ENCODE assay signal across 8 cellular contexts in the genomic region with DNA sequence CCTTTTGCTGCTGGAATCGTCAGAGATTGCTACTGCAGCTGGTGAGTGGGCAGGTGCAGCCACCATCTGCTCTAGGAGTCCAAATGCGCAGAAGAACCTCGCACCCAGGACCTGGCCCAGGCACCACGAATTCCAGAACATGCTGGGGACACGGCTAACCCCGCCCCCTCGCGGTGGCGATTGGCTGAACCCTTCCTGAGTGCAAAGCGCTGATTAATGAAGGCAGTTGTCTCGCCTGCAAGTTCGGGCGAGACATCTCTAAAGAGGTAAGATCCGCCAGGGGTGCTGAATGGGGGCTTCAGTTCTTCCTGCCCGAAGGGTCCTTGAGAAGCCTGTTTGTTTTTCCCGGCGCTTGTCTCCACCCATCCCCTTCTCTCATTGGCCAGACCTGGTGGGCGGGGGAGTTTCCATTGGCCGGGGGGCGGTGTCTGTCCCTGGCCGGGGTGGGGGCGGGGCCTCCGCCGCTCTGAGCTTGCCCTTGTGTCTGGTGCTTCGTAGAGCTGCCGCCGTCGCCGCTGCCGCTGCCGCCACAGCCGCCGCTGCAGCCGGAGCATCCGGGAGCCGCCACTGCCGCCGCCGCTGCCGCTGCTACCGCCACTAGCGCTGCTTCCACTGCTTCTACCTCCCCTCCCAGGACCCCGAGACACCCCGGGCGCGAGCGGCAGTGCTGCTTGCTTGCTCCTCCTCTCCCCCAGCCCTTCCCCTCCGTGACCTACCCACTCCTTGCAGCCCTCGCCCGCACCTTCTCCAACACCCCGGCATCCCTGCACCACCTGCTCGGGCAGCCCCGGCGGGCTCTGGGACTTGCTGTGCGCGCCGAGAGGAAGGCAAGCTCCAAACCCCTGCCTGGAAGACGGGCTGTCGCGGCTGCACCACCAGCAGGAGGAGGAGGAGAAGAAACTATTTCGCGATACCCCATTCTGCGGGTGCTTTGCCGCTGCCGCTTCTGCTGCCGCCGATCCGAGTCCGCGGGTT. TPM values are rescaled to one million over a fixed set of nuclear protein-coding genes. Genes with fewer than 3 reads are reported as not detected.
DNase-seq lines count a peak whose midpoint lies in the region; ATAC-seq and TF ChIP-seq lines count a peak whose summit lies in the region.

A gene (plus strand): TSS at position 495 of the 975 bp plus-strand sequence.

- peaks cover 5% of the 10 kb centered on the region for H3K4me1 Mint-ChIP-seq in activated CD4-positive, alpha-beta memory T cell treated with anti-CD3 and anti-CD28 coated beads, Interleukin-2, amount 10 ng/mL, durations not matched to agents 7 days and 5 days

- POLR2A ChIA-PET in activated CD4-positive, alpha-beta memory T cell treated with anti-CD3 and anti-CD28 coated beads, Interleukin-2, amount 10 ng/mL, durations not matched to agents 7 days and 5 days (lab: Charles Lee), result no interaction called here

- no peaks in the 10 kb centered on the region for H3K9me3 Mint-ChIP-seq in activated CD4-positive, alpha-beta memory T cell treated with anti-CD3 and anti-CD28 coated beads, Interleukin-2, amount 10 ng/mL, durations not matched to agents 7 days and 5 days

- H3K27ac Mint-ChIP-seq in activated CD4-positive, alpha-beta memory T cell treated with anti-CD3 and anti-CD28 coated beads, Interleukin-2, amount 10 ng/mL, durations not matched to agents 7 days and 5 days, result no peak within 1 kb of the TSS

- H3K36me3 ChIP-seq in left lung, result no peaks in the 10 kb centered on the region

- DNase-seq in A172 (ENCODE audit: low spot score), result peak; percentile 44
- peak; percentile 91 for DNase-seq in NCI-H345 (lab: John Stamatoyannopoulos, UW)
- peak; percentile 67 for DNase-seq in activated CD4-positive, alpha-beta memory T cell treated with anti-CD3 and anti-CD28 coated beads, Interleukin-2, amount 10 ng/mL, durations not matched to agents 7 days and 5 days
- DNase-seq in dorsolateral prefrontal cortex, result peak; percentile 93 to 97 (median 95)
- peak; percentile 82 to 91 for DNase-seq in left lung
- peak; percentile 74 for DNase-seq in stimulated activated CD4-positive, alpha-beta T cell treated with anti-CD3 and anti-CD28 coated beads, Interleukin-1b, Interleukin-23, amount 100 ng/mL, for 48 hours

- intact Hi-C loops in dorsolateral prefrontal cortex (cut with DNase I), result loop anchor here (5.0 to 10.0 kb wide), 3 partner anchors 411 to 614 kb away; no protein-coding TSS in a partner anchor
- intact Hi-C loops in left lung (cut with DNase I), result no loop called here

- ATAC-seq in GM18867 (IDR thresholded peaks at IDR 0.05; ENCODE audit: unreplicated experiment), result peak; percentile 96
- ATAC-seq in HG03103 (IDR thresholded peaks at IDR 0.05; ENCODE audit: low read depth, unreplicated experiment), result peak; percentile 79
- ATAC-seq in left lung, result peak; percentile 100

- H3K4me3 Mint-ChIP-seq in activated CD4-positive, alpha-beta memory T cell treated with anti-CD3 and anti-CD28 coated beads, Interleukin-2, amount 10 ng/mL, durations not matched to agents 7 days and 5 days, result peak within 1 kb of the TSS; percentile 52

- H3K27ac ChIP-seq in dorsolateral prefrontal cortex, result peak within 1 kb of the TSS; percentile 67 to 96 (median 91)
- H3K27ac ChIP-seq in left lung, result no peak within 1 kb of the TSS

- TF ChIP-seq CTCF in dorsolateral prefrontal cortex (IDR thresholded peaks at IDR 0.05 in 54 of 56, conservative IDR thresholded peaks at IDR 0.05 in 2 of 56; ENCODE audit: low read depth in 1 of 56, partially characterized antibody in 56 of 56) (peak in 54 of 56 donors; percentile 44 to 79 (median 64)), left lung (IDR thresholded peaks at IDR 0.05) (no peak)

- H3K27me3 ChIP-seq in dorsolateral prefrontal cortex, result peaks cover 0 to 2% (median 0%) of the 10 kb centered on the region in 45 donors
- peaks cover 20 to 70% of the 10 kb centered on the region in 2 donors for H3K27me3 ChIP-seq in left lung

- no peaks in the 10 kb centered on the region for H3K9me3 ChIP-seq in left lung

- no peaks in the 10 kb centered on the region for H3K36me3 Mint-ChIP-seq in activated CD4-positive, alpha-beta memory T cell treated with anti-CD3 and anti-CD28 coated beads, Interleukin-2, amount 10 ng/mL, durations not matched to agents 7 days and 5 days (ENCODE audit: low read depth)

- H3K4me1 ChIP-seq in left lung, result peaks cover 0 to 3% of the 10 kb centered on the region in 2 donors

- CTCF ChIA-PET in activated CD4-positive, alpha-beta memory T cell treated with anti-CD3 and anti-CD28 coated beads, Interleukin-2, amount 10 ng/mL, durations not matched to agents 7 days and 5 days (lab: Charles Lee), result no interaction called here

- H3K4me3 ChIP-seq in dorsolateral prefrontal cortex (peak within 1 kb of the TSS; percentile 58 to 95 (median 83)), left lung (peak within 1 kb of the TSS; percentile 33 to 45)

- peaks cover 26% of the 10 kb centered on the region for H3K27me3 Mint-ChIP-seq in activated CD4-positive, alpha-beta memory T cell treated with anti-CD3 and anti-CD28 coated beads, Interleukin-2, amount 10 ng/mL, durations not matched to agents 7 days and 5 days

RNA-seq across cellular contexts. Expression of the gene that starts here (rescaled TPM):
- total RNA-seq in A172 (2014; rRNA removed; shearing (Covaris generic)), result not detected in 2 replicates
- not detected for total RNA-seq in activated CD4-positive, alpha-beta memory T cell treated with anti-CD3 and anti-CD28 coated beads, Interleukin-2, amount 10 ng/mL, durations not matched to agents 7 days and 5 days
- total RNA-seq in dorsolateral prefrontal cortex (100 to 1,000 TPM; 182 to 362 (median 287) TPM), left lung (under 1 TPM; 0.16 to 0.87 TPM)

Comparison
In these comparisons a context has a peak if more than half of its experiments do, and no peak if none do; other contexts are left out.
1. RNA of the gene that starts here (total RNA-seq): 182 to 362 TPM in dorsolateral prefrontal cortex; 0.16 to 0.87 TPM in left lung, not detected in activated CD4-positive, alpha-beta memory T cell treated with anti-CD3 and anti-CD28 coated beads, Interleukin-2, amount 10 ng/mL, durations not matched to agents 7 days and 5 days and not detected in A172; every median in the first group is over 10 times any median in the second.
2. Peak in DNase-seq in A172; RNA of the gene not detected or under 1 TPM.
3. Peak in DNase-seq in activated CD4-positive, alpha-beta memory T cell treated with anti-CD3 and anti-CD28 coated beads, Interleukin-2, amount 10 ng/mL, durations not matched to agents 7 days and 5 days; RNA of the gene not detected or under 1 TPM.
4. Peak in DNase-seq, ATAC-seq and H3K4me3 ChIP-seq in left lung; RNA of the gene not detected or under 1 TPM.
5. DNase-seq: peak in every context shown above with its lines; median percentile 95 in dorsolateral prefrontal cortex; 91 in NCI-H345; 86 in left lung; 74 in stimulated activated CD4-positive, alpha-beta T cell treated with anti-CD3 and anti-CD28 coated beads, Interleukin-1b, Interleukin-23, amount 100 ng/mL, for 48 hours; 67 in activated CD4-positive, alpha-beta memory T cell treated with anti-CD3 and anti-CD28 coated beads, Interleukin-2, amount 10 ng/mL, durations not matched to agents 7 days and 5 days; 44 in A172.
6. H3K27ac ChIP-seq: peak in dorsolateral prefrontal cortex (59 of 59); none in left lung (0 of 2).
7. CTCF ChIP-seq: peak in dorsolateral prefrontal cortex (54 of 56); none in left lung (0 of 2).
8. intact Hi-C loops: an anchor here in dorsolateral prefrontal cortex (5.0 to 10.0 kb wide); none called in left lung.
9. Peak in every context shown above with its lines, with median percentiles within 50 percentile points of each other: ATAC-seq.